ENCODE assay signal across 1 cellular context in the genomic region with DNA sequence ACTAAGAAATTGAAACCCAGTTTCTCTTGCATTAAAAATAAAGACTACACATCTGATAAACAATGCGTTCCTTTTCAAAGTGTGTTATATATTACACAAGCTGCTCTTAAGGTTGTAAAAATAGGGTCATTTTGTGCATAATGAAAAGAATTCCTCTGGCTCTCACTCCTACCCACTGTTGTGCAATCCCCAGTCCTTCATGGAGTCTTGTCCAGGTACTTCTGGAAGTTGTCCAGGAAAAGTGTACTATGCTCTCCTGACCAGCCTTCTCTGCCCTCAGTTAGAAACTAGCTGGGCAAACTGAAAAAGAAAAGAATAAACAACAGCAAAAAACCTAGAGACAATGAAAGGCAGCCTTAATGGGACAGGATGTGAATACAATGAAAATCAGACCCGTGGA.
TF ChIP-seq lines count a peak whose summit lies in the region.

No MANE protein-coding gene starts in this region.

TF ChIP-seq in A549, 52 proteins besides CTCF, POLR2A, EP300 and RAD21 (continued from another document):
- TF ChIP-seq, protein P1, sequence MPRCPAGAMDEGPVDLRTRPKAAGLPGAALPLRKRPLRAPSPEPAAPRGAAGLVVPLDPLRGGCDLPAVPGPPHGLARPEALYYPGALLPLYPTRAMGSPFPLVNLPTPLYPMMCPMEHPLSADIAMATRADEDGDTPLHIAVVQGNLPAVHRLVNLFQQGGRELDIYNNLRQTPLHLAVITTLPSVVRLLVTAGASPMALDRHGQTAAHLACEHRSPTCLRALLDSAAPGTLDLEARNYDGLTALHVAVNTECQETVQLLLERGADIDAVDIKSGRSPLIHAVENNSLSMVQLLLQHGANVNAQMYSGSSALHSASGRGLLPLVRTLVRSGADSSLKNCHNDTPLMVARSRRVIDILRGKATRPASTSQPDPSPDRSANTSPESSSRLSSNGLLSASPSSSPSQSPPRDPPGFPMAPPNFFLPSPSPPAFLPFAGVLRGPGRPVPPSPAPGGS (IDR thresholded peaks at IDR 0.05): no peak
- peak; percentile 73 to 79; a peak in 3 of 4 replicates for TF ChIP-seq CEBPB (IDR thresholded peaks at IDR 0.05)
